Comparison of ENCODE assay signal across 18 cellular contexts in genomic region chr19:5539431-5539833, GRCh38. TPM values are rescaled to one million over a fixed set of nuclear protein-coding genes. Genes with fewer than 3 reads are reported as not detected.
DNase-seq lines count a peak whose midpoint lies in the region; ATAC-seq, FAIRE-seq and TF ChIP-seq lines count a peak whose summit lies in the region.
"Had no signal": no experiment of that assay in that cellular context is flagged by ENCODE, and none has a peak within 500 bp of the region (broad histone marks: within the 10 kb centered on the region; RNA-seq: fewer than 3 reads in every experiment).

No MANE protein-coding gene starts in this region.

- no peak for DNase-seq in Right ventricle myocardium inferior (ENCODE audit: missing footprints)
- no peak for DNase-seq in cardiac septum (ENCODE audit: low spot score)
- DNase-seq in astrocyte (ENCODE audit: low read depth) = no peak
- DNase-seq in inferior parietal cortex (ENCODE audit: extremely low spot score) = peak; percentile 5
- DNase-seq in superior temporal gyrus (ENCODE audit: extremely low spot score) = peak; percentile 12
- DNase-seq in urothelium cell line (ENCODE audit: low spot score) = no peak
- no peak for DNase-seq in activated effector memory CD4-positive, alpha-beta T cell treated with Interleukin-2 at 50 U/mL for 16 hours
- DNase-seq: activated CD4-positive, alpha-beta T cell treated with anti-CD3 and anti-CD28 coated beads, Interleukin-2, amount 10 ng/mL, durations not matched to agents 7 days and 5 days; activated T-cell treated with anti-CD3 and anti-CD28 coated beads, Interleukin-2, amount 50 U/mL, for 48 hours; aorta; DMS53; NCI-H1930; PC-9 had no signal

- peaks cover 20% of the 10 kb centered on the region for H3K27me3 Mint-ChIP-seq in astrocyte (ENCODE audit: low read depth, unreplicated experiment)

- peak overlapping the region; percentile 48 for H3K4me2 ChIP-seq in astrocyte (ENCODE audit: low read length)
- H3K4me2 ChIP-seq: KMS-11, PC-9 had no signal

- H3K9ac ChIP-seq in astrocyte (ENCODE audit: low read length) = no peak overlapping the region
- H3K9ac ChIP-seq: KMS-11 had no signal

- H3K4me1 ChIP-seq in astrocyte (ENCODE audit: insufficient read depth, low read length) = peaks cover 14% of the 10 kb centered on the region

- no peak overlapping the region for H3K4me3 Mint-ChIP-seq in astrocyte (ENCODE audit: unreplicated experiment)
- H3K4me3 Mint-ChIP-seq: activated CD4-positive, alpha-beta T cell treated with anti-CD3 and anti-CD28 coated beads, Interleukin-2, amount 10 ng/mL, durations not matched to agents 7 days and 5 days; T-helper 1 cell treated with Interleukin-12 subunit alpha and Interleukin-12 subunit beta and Interleukin-4 antibody, amounts not matched to agents 30 μg/mL and 1 μg/mL, for 36 hours had no signal

- H3K36me3 ChIP-seq in astrocyte (ENCODE audit: insufficient read depth, low read length) = no peaks in the 10 kb centered on the region

- no peak for TF ChIP-seq CTCF in astrocyte (IDR thresholded peaks at IDR 0.05; ENCODE audit: insufficient read depth, low read depth, low read length)

- no peak overlapping the region for H3K27ac ChIP-seq in astrocyte (ENCODE audit: low read depth, low read length)
- H3K27ac ChIP-seq: KMS-11, PC-9, vagina had no signal

- H3K36me3 Mint-ChIP-seq in astrocyte (ENCODE audit: low read depth, unreplicated experiment) = no peaks in the 10 kb centered on the region

- peaks cover 11% of the 10 kb centered on the region for H3K9me3 ChIP-seq in astrocyte (ENCODE audit: insufficient read depth, low read depth, low read length)

- peaks cover 4% of the 10 kb centered on the region for H3K4me1 Mint-ChIP-seq in astrocyte (ENCODE audit: low read depth, unreplicated experiment)
- H3K4me1 Mint-ChIP-seq: activated CD4-positive, alpha-beta T cell treated with anti-CD3 and anti-CD28 coated beads, Interleukin-2, amount 10 ng/mL, durations not matched to agents 7 days and 5 days had no signal

- H3K27me3 ChIP-seq in astrocyte (ENCODE audit: insufficient read depth, low read length) = no peaks in the 10 kb centered on the region
- H3K27me3 ChIP-seq: vagina had no signal

- H4K20me1 ChIP-seq in astrocyte (ENCODE audit: insufficient read depth, low read length) = no peaks in the 10 kb centered on the region

- no peak overlapping the region for H2AFZ ChIP-seq in astrocyte (ENCODE audit: low read depth, low read length)
- H2AFZ ChIP-seq: PC-9 had no signal

- H3K9me3 Mint-ChIP-seq in astrocyte (ENCODE audit: unreplicated experiment) = peaks cover 13% of the 10 kb centered on the region

- intact Hi-C loops in Right ventricle myocardium inferior (cut with DNase I) (no loop called here), cardiac septum (cut with DNase I) (no loop called here)

- no peak overlapping the region for H3K4me3 ChIP-seq in astrocyte (ENCODE audit: insufficient read depth, low read depth, low read length)
- H3K4me3 ChIP-seq: PC-9, vagina had no signal

- H3K79me2 ChIP-seq in astrocyte (ENCODE audit: insufficient read depth, low read length) = no peaks in the 10 kb centered on the region

- ATAC-seq in Right ventricle myocardium inferior = peak; percentile 54
- no peak for ATAC-seq in GM21619 (IDR thresholded peaks at IDR 0.05; ENCODE audit: unreplicated experiment)

- FAIRE-seq in astrocyte (lab: Jason Lieb, UNC) (no peak), urothelium cell line (lab: Jason Lieb, UNC) (no peak)

- no peak overlapping the region for H3K27ac Mint-ChIP-seq in astrocyte (ENCODE audit: unreplicated experiment)
- H3K27ac Mint-ChIP-seq: activated CD4-positive, alpha-beta T cell treated with anti-CD3 and anti-CD28 coated beads, Interleukin-2, amount 10 ng/mL, durations not matched to agents 7 days and 5 days; T-helper 1 cell treated with Interleukin-12 subunit alpha and Interleukin-12 subunit beta and Interleukin-4 antibody, amounts not matched to agents 30 μg/mL and 1 μg/mL, for 36 hours had no signal

RNA-seq across cellular contexts. Expression of gene TINCR, which starts 28.3 kb away (rescaled TPM):
- total RNA-seq in Right ventricle myocardium inferior = not detected
- 0.16 TPM for total RNA-seq in cardiac septum
- 0.38 and 1.4 TPM in 2 replicates for total RNA-seq in astrocyte
- total RNA-seq: dermis microvascular lymphatic vessel endothelial cell had no signal

Comparison
In these comparisons a context has a peak if more than half of its experiments do, and no peak if none do; other contexts are left out.
1. DNase-seq: peak in inferior parietal cortex (single experiment) and superior temporal gyrus (single experiment); none in Right ventricle myocardium inferior (single experiment), cardiac septum (single experiment), astrocyte (single experiment), urothelium cell line (single experiment) and activated effector memory CD4-positive, alpha-beta T cell treated with Interleukin-2 at 50 U/mL for 16 hours (single experiment).